Comparison of ENCODE assay signal across 8 cellular contexts in genomic region chr19:35140898-35141626, GRCh38. TPM values are rescaled to one million over a fixed set of nuclear protein-coding genes. Genes with fewer than 3 reads are reported as not detected.
DNase-seq lines count a peak whose midpoint lies in the region; ATAC-seq, FAIRE-seq and TF ChIP-seq lines count a peak whose summit lies in the region.

No MANE protein-coding gene starts in this region.

- H3K9me3 ChIP-seq in endothelial cell of umbilical vein (replicated peaks; ENCODE audit: control insufficient read depth, insufficient read depth, low read length): no peaks in the 10 kb centered on the region

- H3K9me1 ChIP-seq in endothelial cell of umbilical vein (replicated peaks; ENCODE audit: control insufficient read depth, extremely low read depth, insufficient read depth, low read length): no peaks in the 10 kb centered on the region

- H3K4me1 ChIP-seq in endothelial cell of umbilical vein (ENCODE audit: control insufficient read depth, extremely low read depth, insufficient read depth, low read length): peaks cover 11% of the 10 kb centered on the region

- no peaks in the 10 kb centered on the region for H4K20me1 ChIP-seq in endothelial cell of umbilical vein (replicated peaks; ENCODE audit: control insufficient read depth, extremely low read depth, insufficient read depth, low read length)

- intact Hi-C loops in endothelial cell of umbilical vein (cut with micrococcal nuclease): loop anchor here (1.0 to 5.0 kb wide), 3 partner anchors 12 to 179 kb away; partner anchors contain the start of gene ZNF792

- peak; percentile 64 for ATAC-seq in HG03159 (IDR thresholded peaks at IDR 0.05; ENCODE audit: unreplicated experiment)

- CTCF ChIA-PET in endothelial cell of umbilical vein (lab: Charles Lee): interaction anchor here (0.9 to 3.5 kb wide), 17 partner anchors 12 to 327 kb away, joined by 3 to 73 read pairs (median 5); partner anchors contain the start of genes FXYD3, FXYD5 and USF2

- H3K4me3 ChIP-seq in GM12864 (ENCODE audit: low read depth, low read length) (peak overlapping the region; percentile 16), endothelial cell of umbilical vein (replicated peaks in 1 of 3; ENCODE audit: insufficient read depth in 1 of 3, low read depth in 1 of 3, low read length in 3 of 3) (no peak overlapping the region)

- peaks cover 16 to 17% of the 10 kb centered on the region in 2 experiments for H3K27me3 ChIP-seq in endothelial cell of umbilical vein (ENCODE audit: control insufficient read depth in 2 of 2, insufficient read depth in 2 of 2, low read length in 2 of 2)

- H3K36me3 Mint-ChIP-seq in mesothelial cell of epicardium: no peaks in the 10 kb centered on the region

- peak; percentile 73 for FAIRE-seq in endothelial cell of umbilical vein (lab: Jason Lieb, UNC)

- no peaks in the 10 kb centered on the region for H3K79me2 ChIP-seq in endothelial cell of umbilical vein (ENCODE audit: control insufficient read depth, insufficient read depth, low read length)

- peaks cover 52% of the 10 kb centered on the region for H3K4me1 Mint-ChIP-seq in mesothelial cell of epicardium

- peak overlapping the region; percentile 71 for H3K4me2 ChIP-seq in endothelial cell of umbilical vein (ENCODE audit: insufficient read depth, low read length)

- peaks cover 62% of the 10 kb centered on the region for H3K27me3 Mint-ChIP-seq in mesothelial cell of epicardium (ENCODE audit: low read depth)

- peak overlapping the region; percentile 45 for H2AFZ ChIP-seq in endothelial cell of umbilical vein (ENCODE audit: low read depth, low read length)

- H3K9ac ChIP-seq in endothelial cell of umbilical vein (replicated peaks; ENCODE audit: extremely low read depth, insufficient read depth, low read length): no peak overlapping the region

- dilution Hi-C loops in endothelial cell of umbilical vein (cut with MboI; ENCODE audit: extremely low pct_ligation_motif_present, low sequenced_read_pairs): no loop called here

- no peaks in the 10 kb centered on the region for H3K36me3 ChIP-seq in endothelial cell of umbilical vein (ENCODE audit: control insufficient read depth in 2 of 2, extremely low read depth in 1 of 2, insufficient read depth in 2 of 2, low read length in 2 of 2)

- POLR2A ChIA-PET in endothelial cell of umbilical vein (lab: Charles Lee): interaction anchor here (0.5 to 1.0 kb wide), 3 partner anchors 46 to 408 kb away, joined by 3 to 5 read pairs (median 4); no protein-coding TSS in a partner anchor

- no peak overlapping the region for H3K27ac ChIP-seq in endothelial cell of umbilical vein (ENCODE audit: insufficient read depth, low read depth, low read length)

- no peaks in the 10 kb centered on the region for H3K9me3 Mint-ChIP-seq in mesothelial cell of epicardium

- TF ChIP-seq CTCF in GM12864 (IDR thresholded peaks at IDR 0.05; ENCODE audit: low read depth, low read length, missing control alignments) (peak; percentile 55), endothelial cell of umbilical vein (IDR thresholded peaks at IDR 0.05; ENCODE audit: extremely low read depth in 1 of 2, insufficient read depth in 1 of 2, low read depth in 1 of 2, low read length in 2 of 2) (peak; percentile 5 to 63), mesothelial cell of epicardium (IDR thresholded peaks at IDR 0.05; ENCODE audit: unreplicated experiment) (no peak)

- H3K27ac Mint-ChIP-seq in mesothelial cell of epicardium: peak overlapping the region; percentile 64

- TF ChIP-seq POLR2A in endothelial cell of umbilical vein (IDR thresholded peaks at IDR 0.05; ENCODE audit: low read depth, low read length): no peak

- peak overlapping the region; percentile 39 for H3K4me3 Mint-ChIP-seq in mesothelial cell of epicardium

- DNase-seq in GM12864 (ENCODE audit: low read depth): peak; percentile 59
- peak; percentile 74 for DNase-seq in NOMO-1 treated with DMSO at 0.1 percent for 48 hours (lab: John Stamatoyannopoulos, UW; ENCODE audit: unreplicated experiment)
- DNase-seq in activated CD8-positive, alpha-beta memory T cell treated with anti-CD3 and anti-CD28 coated beads, Interleukin-2, amount 50 U/mL, for 48 hours: peak; percentile 99
- DNase-seq in endothelial cell of umbilical vein (ENCODE audit: low read depth, low spot score): peak; percentile 79
- DNase-seq in mesothelial cell of epicardium (ENCODE audit: low spot score in 2 of 2, unreplicated experiment in 2 of 2): peak; percentile 83 to 85
- DNase-seq in stimulated activated CD8-positive, alpha-beta memory T cell treated with anti-CD3 and anti-CD28 coated beads, Interleukin-15, amount 100 ng/mL, for 24 hours (ENCODE audit: low read depth): peak; percentile 96
- no peak for DNase-seq in NCI-H187 treated with DMSO at 0.1 percent for 48 hours (lab: John Stamatoyannopoulos, UW)

- BruUV-seq in endothelial cell of umbilical vein (replicated peaks; lab: Mats Ljungman, UMichigan): no TSS peak

TF ChIP-seq in endothelial cell of umbilical vein, 7 proteins besides CTCF, POLR2A, EP300 and RAD21:
- TF ChIP-seq MYC (IDR thresholded peaks at IDR 0.05; ENCODE audit: low read depth, low read length): no peak
- TF ChIP-seq MAX (IDR thresholded peaks at IDR 0.05; ENCODE audit: insufficient read depth, insufficient read length): no peak
- no peak for TF ChIP-seq JUN (IDR thresholded peaks at IDR 0.05; ENCODE audit: borderline replicate concordance, insufficient read depth, insufficient read length, low read depth)
- no peak for TF ChIP-seq EZH2 (IDR thresholded peaks at IDR 0.05; ENCODE audit: borderline replicate concordance, low read depth, low read length, severe bottlenecking)
- TF ChIP-seq POLR2AphosphoS5 (IDR thresholded peaks at IDR 0.05; ENCODE audit: insufficient read depth, low read depth, low read length): no peak
- TF ChIP-seq FOS (IDR thresholded peaks at IDR 0.05; ENCODE audit: borderline replicate concordance, insufficient read depth, low read length): no peak
- TF ChIP-seq GATA2 (IDR thresholded peaks at IDR 0.05; ENCODE audit: insufficient read depth, insufficient read length, low read depth, low read length): no peak

RNA-seq across cellular contexts. Expression of gene FXYD7, which starts 2.0 kb away (rescaled TPM):
- not detected in 2 replicates for total RNA-seq in endothelial cell of umbilical vein
- 0.40 TPM in 1 of 2 replicates, not detected in the other for polyA plus RNA-seq in endothelial cell of umbilical vein
- polyA plus RNA-seq in endothelial cell of umbilical vein (2011; cell fraction: cytosol; rRNA removed): 0.14 TPM in 1 of 2 replicates, not detected in the other
- polyA plus RNA-seq in endothelial cell of umbilical vein (2011; cell fraction: nucleus; rRNA removed): not detected in 2 replicates
- 0.44 TPM in 1 of 2 replicates, not detected in the other for polyA plus RNA-seq in endothelial cell of umbilical vein (2012)
- not detected in 2 replicates for polyA minus RNA-seq in endothelial cell of umbilical vein
- polyA minus RNA-seq in endothelial cell of umbilical vein (2011; cell fraction: cytosol; rRNA and poly(A)+ RNA removed): not detected
- not detected in 2 replicates for polyA minus RNA-seq in endothelial cell of umbilical vein (2011; cell fraction: nucleus; rRNA and poly(A)+ RNA removed)
- 0.41 to 1.3 TPM (median 0.69 TPM) in 3 replicates for total RNA-seq in mesothelial cell of epicardium

RNA-seq across cellular contexts. Expression of gene FXYD1, which starts 2.4 kb away (rescaled TPM):
- total RNA-seq in endothelial cell of umbilical vein (not detected in 2 replicates), mesothelial cell of epicardium (2.8 to 4.3 TPM (median 3.6 TPM) in 3 replicates)
- polyA plus RNA-seq in endothelial cell of umbilical vein: not detected in 2 replicates
- not detected in 2 replicates for polyA plus RNA-seq in endothelial cell of umbilical vein (2011; cell fraction: cytosol; rRNA removed)
- not detected in 2 replicates for polyA plus RNA-seq in endothelial cell of umbilical vein (2011; cell fraction: nucleus; rRNA removed)
- polyA plus RNA-seq in endothelial cell of umbilical vein (2012): 0.60 and 0.80 TPM in 2 replicates
- polyA minus RNA-seq in endothelial cell of umbilical vein: not detected in 2 replicates
- polyA minus RNA-seq in endothelial cell of umbilical vein (2011; cell fraction: cytosol; rRNA and poly(A)+ RNA removed): not detected
- not detected in 2 replicates for polyA minus RNA-seq in endothelial cell of umbilical vein (2011; cell fraction: nucleus; rRNA and poly(A)+ RNA removed)

RNA-seq across cellular contexts. Expression of gene LGI4, which starts 6.2 kb away (rescaled TPM):
- total RNA-seq in endothelial cell of umbilical vein (not detected in 2 replicates), mesothelial cell of epicardium (1.1 to 2.0 TPM (median 1.4 TPM) in 3 replicates)
- not detected in 2 replicates for polyA plus RNA-seq in endothelial cell of umbilical vein
- not detected in 2 replicates for polyA plus RNA-seq in endothelial cell of umbilical vein (2011; cell fraction: cytosol; rRNA removed)
- 0.11 and 0.35 TPM in 2 replicates for polyA plus RNA-seq in endothelial cell of umbilical vein (2011; cell fraction: nucleus; rRNA removed)
- 0.15 TPM in 1 of 2 replicates, not detected in the other for polyA plus RNA-seq in endothelial cell of umbilical vein (2012)
- not detected in 2 replicates for polyA minus RNA-seq in endothelial cell of umbilical vein
- not detected for polyA minus RNA-seq in endothelial cell of umbilical vein (2011; cell fraction: cytosol; rRNA and poly(A)+ RNA removed)
- not detected in 2 replicates for polyA minus RNA-seq in endothelial cell of umbilical vein (2011; cell fraction: nucleus; rRNA and poly(A)+ RNA removed)

RNA-seq across cellular contexts. Expression of gene FXYD5, which starts 13.5 kb away (rescaled TPM):
- total RNA-seq in endothelial cell of umbilical vein (219 and 223 TPM in 2 replicates), mesothelial cell of epicardium (23.1 to 27.0 TPM (median 24.7 TPM) in 3 replicates)
- 290 and 387 TPM in 2 replicates for polyA plus RNA-seq in endothelial cell of umbilical vein
- polyA plus RNA-seq in endothelial cell of umbilical vein (2011; cell fraction: cytosol; rRNA removed): 320 and 328 TPM in 2 replicates
- 102 and 116 TPM in 2 replicates for polyA plus RNA-seq in endothelial cell of umbilical vein (2011; cell fraction: nucleus; rRNA removed)
- 278 and 370 TPM in 2 replicates for polyA plus RNA-seq in endothelial cell of umbilical vein (2012)
- 161 and 173 TPM in 2 replicates for polyA minus RNA-seq in endothelial cell of umbilical vein
- 97.0 TPM for polyA minus RNA-seq in endothelial cell of umbilical vein (2011; cell fraction: cytosol; rRNA and poly(A)+ RNA removed)
- polyA minus RNA-seq in endothelial cell of umbilical vein (2011; cell fraction: nucleus; rRNA and poly(A)+ RNA removed): 58.1 and 58.4 TPM in 2 replicates

RNA-seq across cellular contexts. Expression of gene FXYD3, which starts 25.4 kb away (rescaled TPM):
- total RNA-seq in endothelial cell of umbilical vein: not detected in 2 replicates
- polyA plus RNA-seq in endothelial cell of umbilical vein: not detected in 2 replicates
- polyA plus RNA-seq in endothelial cell of umbilical vein (2011; cell fraction: cytosol; rRNA removed): 0.08 TPM in 1 of 2 replicates, not detected in the other
- not detected in 2 replicates for polyA plus RNA-seq in endothelial cell of umbilical vein (2011; cell fraction: nucleus; rRNA removed)
- not detected in 2 replicates for polyA plus RNA-seq in endothelial cell of umbilical vein (2012)
- polyA minus RNA-seq in endothelial cell of umbilical vein: not detected in 2 replicates
- polyA minus RNA-seq in endothelial cell of umbilical vein (2011; cell fraction: cytosol; rRNA and poly(A)+ RNA removed): 5.8 TPM
- polyA minus RNA-seq in endothelial cell of umbilical vein (2011; cell fraction: nucleus; rRNA and poly(A)+ RNA removed): not detected in 2 replicates
- 5.5 to 8.3 TPM (median 6.6 TPM) in 3 replicates for total RNA-seq in mesothelial cell of epicardium
